Comparison of ENCODE assay signal across 8 cellular contexts in genomic region chr6:28940294-28940858, GRCh38. TPM values are rescaled to one million over a fixed set of nuclear protein-coding genes. Genes with fewer than 3 reads are reported as not detected.
DNase-seq lines count a peak whose midpoint lies in the region; ATAC-seq and TF ChIP-seq lines count a peak whose summit lies in the region.

No MANE protein-coding gene starts in this region.

- no peaks in the 10 kb centered on the region for H3K4me1 ChIP-seq in ascending aorta
- H3K4me1 ChIP-seq in sigmoid colon = peaks cover 0 to 24% (median 15%) of the 10 kb centered on the region in 4 donors

- no peak for TF ChIP-seq EP300 in sigmoid colon (IDR thresholded peaks at IDR 0.05)

- TF ChIP-seq POLR2A in sigmoid colon (IDR thresholded peaks at IDR 0.05) = no peak

- ATAC-seq in GM19395 (IDR thresholded peaks at IDR 0.05; ENCODE audit: unreplicated experiment) = peak; percentile 21

- no peaks in the 10 kb centered on the region for H3K27me3 ChIP-seq in ascending aorta
- H3K27me3 ChIP-seq in sigmoid colon = no peaks in the 10 kb centered on the region

- no peaks in the 10 kb centered on the region for H3K9me3 ChIP-seq in ascending aorta
- no peaks in the 10 kb centered on the region for H3K9me3 ChIP-seq in sigmoid colon

- H3K36me3 ChIP-seq in ascending aorta = no peaks in the 10 kb centered on the region
- no peaks in the 10 kb centered on the region for H3K36me3 ChIP-seq in sigmoid colon

- peak; percentile 61 for DNase-seq in Ammon's horn (ENCODE audit: low spot score)
- DNase-seq in HUDEP-2 (lab: John Stamatoyannopoulos, UW; ENCODE audit: unreplicated experiment in 76 of 76) = peak in 42 of 76 experiments; percentile 28 to 93 (median 62)
- DNase-seq in SKM-1 (lab: John Stamatoyannopoulos, UW; ENCODE audit: unreplicated experiment) = peak; percentile 49
- DNase-seq in ascending aorta (ENCODE audit: low spot score in 2 of 2) = peak in 1 of 2 donors; percentile 78
- peak; percentile 71 for DNase-seq in sigmoid colon
- DNase-seq in GM10266 (ENCODE audit: extremely low spot score) = no peak

- TF ChIP-seq CTCF in ascending aorta (IDR thresholded peaks at IDR 0.05) (no peak), sigmoid colon (IDR thresholded peaks at IDR 0.05) (no peak), GM10266 (IDR thresholded peaks at IDR 0.05; ENCODE audit: control insufficient read depth, insufficient read depth, low read depth, missing control alignments) (no peak)

- intact Hi-C loops in ascending aorta (cut with DNase I) = loop anchor here (1.0 to 10.0 kb wide), 5 partner anchors 17 to 1436 kb away; partner anchors contain the start of gene TRIM27
- intact Hi-C loops in sigmoid colon (cut with DNase I) = loop anchor here (2.0 to 5.0 kb wide), 6 partner anchors 16 to 1463 kb away; no protein-coding TSS in a partner anchor

- H3K4me3 ChIP-seq in ascending aorta = peak overlapping the region; percentile 77 to 81
- peak overlapping the region; percentile 69 for H3K4me3 ChIP-seq in iPS-11a (ENCODE audit: low read depth, low read length)
- peak overlapping the region; percentile 46 to 61 (median 53) for H3K4me3 ChIP-seq in sigmoid colon

- WGBS in sigmoid colon, 2 donors = 0 to 1% methylated on average over 17 of the region's 17 CpGs

- peak overlapping the region; percentile 89 to 91 for H3K27ac ChIP-seq in ascending aorta
- peak overlapping the region; percentile 66 to 84 (median 78) for H3K27ac ChIP-seq in sigmoid colon

RNA-seq across cellular contexts. Expression of gene TRIM27, which starts 16.6 kb away (rescaled TPM):
- total RNA-seq in ascending aorta = 167 TPM
- total RNA-seq in sigmoid colon = 10 to 100 TPM; 31.9 to 40.0 (median 36.1) TPM
- polyA plus RNA-seq in sigmoid colon = 10 to 100 TPM; 19.2 to 38.7 (median 27.6) TPM
